Comparison of ENCODE assay signal across 8 cellular contexts in genomic region chr20:13784893-13785715, GRCh38. TPM values are rescaled to one million over a fixed set of nuclear protein-coding genes. Genes with fewer than 3 reads are reported as not detected.
DNase-seq lines count a peak whose midpoint lies in the region; ATAC-seq and TF ChIP-seq lines count a peak whose summit lies in the region.

Gene ESF1 (minus strand): TSS chr20:13784919. CDS start chr20:13783140, 1,779 bp downstream.
Gene NDUFAF5 (plus strand): TSS chr20:13785028. CDS start chr20:13785069, 41 bp downstream.

- ATAC-seq in GM18499 (IDR thresholded peaks at IDR 0.05; ENCODE audit: insufficient read depth, unreplicated experiment): peak; percentile 90
- peak; percentile 95 for ATAC-seq in HG02943 (IDR thresholded peaks at IDR 0.05; ENCODE audit: low read depth, unreplicated experiment)
- ATAC-seq in right cardiac atrium: peak; percentile 99

- H3K4me3 ChIP-seq in right cardiac atrium (ENCODE audit: low read length) (peak within 1 kb of the TSS; percentile 89), uterus (peak within 1 kb of the TSS; percentile 74 to 86)

- intact Hi-C loops in T-helper 2 cell treated with Interferon-gamma antibody and Interleukin-4, amounts not matched to agents 100 ng/mL and 5 ng/mL, for 36 hours (cut with micrococcal nuclease): loop anchor here (1.0 to 10.0 kb wide), 5 partner anchors 9 to 560 kb away; partner anchors contain the start of genes ISM1 and TASP1
- intact Hi-C loops in right cardiac atrium (cut with DNase I): no loop called here
- intact Hi-C loops in uterus (cut with DNase I; ENCODE audit: low total_unique reads): no loop called here

- peak; percentile 19 to 43 for TF ChIP-seq POLR2A in uterus (IDR thresholded peaks at IDR 0.05)

- H3K4me1 ChIP-seq in right cardiac atrium (ENCODE audit: control insufficient read depth, insufficient read depth, low read length) (no peaks in the 10 kb centered on the region), uterus (peaks cover 0 to 4% of the 10 kb centered on the region in 2 donors)

- H3K9me3 ChIP-seq in right cardiac atrium (ENCODE audit: control insufficient read depth, low read length): no peaks in the 10 kb centered on the region
- H3K9me3 ChIP-seq in uterus: no peaks in the 10 kb centered on the region

- WGBS in right cardiac atrium: under 1% methylated on average over 54 of the region's 54 CpGs

- H3K27me3 ChIP-seq in right cardiac atrium (ENCODE audit: control insufficient read depth, insufficient read depth) (no peaks in the 10 kb centered on the region), uterus (no peaks in the 10 kb centered on the region)

- H3K27ac ChIP-seq in right cardiac atrium (ENCODE audit: low read length) (peak within 1 kb of the TSS; percentile 88), uterus (peak within 1 kb of the TSS; percentile 86 to 89)

- no peaks in the 10 kb centered on the region for H3K36me3 ChIP-seq in uterus

- TF ChIP-seq CTCF in uterus (IDR thresholded peaks at IDR 0.05): peak in 1 of 4 experiments; percentile 19

- DNase-seq in NCI-H187 treated with DMSO at 0.1 percent for 48 hours (lab: John Stamatoyannopoulos, UW) (peak; percentile 53), anterior cingulate cortex (lab: John Stamatoyannopoulos, UW) (peak; percentile 53 to 98 (median 92)), right cardiac atrium (peak; percentile 96 to 97 (median 97)), pulmonary artery endothelial cell (ENCODE audit: low read depth, low spot score) (peak; percentile 91), uterus (peak; percentile 93 to 94)

RNA-seq across cellular contexts. Expression of gene ESF1, which starts in this region (rescaled TPM):
- 15.8 and 18.1 TPM in 2 replicates for total RNA-seq in T-helper 2 cell treated with Interferon-gamma antibody and Interleukin-4, amounts not matched to agents 100 ng/mL and 5 ng/mL, for 36 hours
- total RNA-seq in right cardiac atrium: 10 to 100 TPM; 10.8 to 16.6 (median 13.6) TPM
- 11.9 TPM for polyA plus RNA-seq in right cardiac atrium
- total RNA-seq in pulmonary artery endothelial cell: 13.9 and 20.4 TPM in 2 replicates
- total RNA-seq in uterus: 10 to 100 TPM in 2 of 4 donors, 1 to 10 TPM in 2; 3.1 to 18.0 (median 13.2) TPM

RNA-seq across cellular contexts. Expression of gene NDUFAF5, which starts in this region (rescaled TPM):
- 25.6 and 26.8 TPM in 2 replicates for total RNA-seq in T-helper 2 cell treated with Interferon-gamma antibody and Interleukin-4, amounts not matched to agents 100 ng/mL and 5 ng/mL, for 36 hours
- total RNA-seq in right cardiac atrium (10 to 100 TPM; 56.1 to 72.3 (median 64.1) TPM), pulmonary artery endothelial cell (15.6 and 22.9 TPM in 2 replicates), uterus (10 to 100 TPM in 3 of 4 donors, 1 to 10 TPM in 1; 8.2 to 38.0 (median 24.3) TPM)
- polyA plus RNA-seq in right cardiac atrium: 55.7 TPM

Comparison
In these comparisons a context has a peak if more than half of its experiments do, and no peak if none do; other contexts are left out.
1. Peak in every context shown above with its lines: DNase-seq, ATAC-seq, H3K4me3 ChIP-seq and H3K27ac ChIP-seq.